In the genomic region with DNA sequence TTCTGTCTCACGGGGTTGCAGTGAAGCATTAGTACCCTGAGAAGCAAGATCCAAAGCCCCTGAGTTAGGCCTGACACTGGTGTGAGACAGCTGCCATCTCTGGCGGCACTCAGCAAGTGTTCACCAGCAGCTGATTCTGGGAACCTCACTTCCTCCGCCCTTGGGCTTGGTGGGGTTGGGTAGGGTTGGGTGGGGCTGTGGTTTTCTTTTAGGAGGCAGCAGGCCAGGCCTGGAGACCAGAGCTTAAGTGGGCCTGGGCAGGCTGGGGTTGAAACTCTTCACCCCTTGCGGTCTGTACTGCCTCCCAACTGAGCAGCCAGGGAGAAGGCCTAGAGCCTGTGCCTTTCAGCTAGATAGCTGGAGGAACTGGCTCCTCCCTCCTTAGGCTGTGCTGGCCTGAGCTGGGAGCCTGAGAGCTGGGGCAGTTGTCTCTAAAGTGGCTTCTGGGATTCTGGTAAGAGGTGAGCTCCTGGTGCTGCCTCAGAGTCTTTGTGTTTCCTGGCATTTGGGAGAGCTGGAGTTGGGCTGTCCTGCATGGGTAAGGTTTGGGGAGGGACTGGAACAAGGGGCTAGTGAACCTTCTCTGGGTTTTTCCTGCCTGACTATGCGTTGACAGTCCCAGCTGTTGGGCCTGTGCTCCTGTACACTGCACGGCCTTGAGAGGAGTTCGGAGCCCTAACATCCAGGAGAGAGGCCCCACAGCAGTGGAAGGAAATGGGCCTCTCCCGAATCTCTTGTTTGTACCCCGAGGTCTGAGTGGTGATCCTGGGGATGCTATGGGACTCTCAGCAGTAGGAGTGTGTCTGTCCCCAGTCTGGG, we compare ENCODE assay signal across 8 cellular contexts. TPM values are rescaled to one million over a fixed set of nuclear protein-coding genes. Genes with fewer than 3 reads are reported as not detected.
A peak's percentile ranks its signal among the peaks of the same experiment; 100 is the strongest.
DNase-seq lines count a peak whose midpoint lies in the region; ATAC-seq and TF ChIP-seq lines count a peak whose summit lies in the region.

No MANE protein-coding gene starts in this region.

- no peak overlapping the region for H3K4me3 ChIP-seq in AG04450 (ENCODE audit: low read depth, low read length)
- no peak overlapping the region for H3K4me3 ChIP-seq in skeletal muscle satellite cell (ENCODE audit: low read length)

- ATAC-seq in HG03025 (IDR thresholded peaks at IDR 0.05; ENCODE audit: low FRiP score, unreplicated experiment), result peak; percentile 39

- H3K36me3 ChIP-seq in skeletal muscle satellite cell (ENCODE audit: insufficient read depth, low read length), result no peaks in the 10 kb centered on the region

- H3K9ac ChIP-seq in skeletal muscle satellite cell (ENCODE audit: low read depth, low read length), result peak overlapping the region; percentile 60

- no peak for DNase-seq in AG04450 (ENCODE audit: low read depth, low spot score)
- peak; percentile 43 for DNase-seq in OCI-M2 (lab: John Stamatoyannopoulos, UW; ENCODE audit: unreplicated experiment)
- DNase-seq in activated effector memory CD4-positive, alpha-beta T cell treated with anti-CD3 and anti-CD28 coated beads, Interleukin-2, amount 50 U/mL, for 16 hours, result peak; percentile 84
- DNase-seq in glomerular visceral epithelial cell (ENCODE audit: extremely low spot score), result peak; percentile 82
- DNase-seq in NCI-H128 (lab: John Stamatoyannopoulos, UW; ENCODE audit: unreplicated experiment), result no peak

- no peaks in the 10 kb centered on the region; the same call in 1 of the 2 replicates for H3K9me3 ChIP-seq in AG04450 (ENCODE audit: control insufficient read depth, insufficient read depth, low read length)
- H3K9me3 ChIP-seq in skeletal muscle satellite cell (replicated peaks; ENCODE audit: low read length), result no peaks in the 10 kb centered on the region

- peak overlapping the region; percentile 47 for H3K27ac ChIP-seq in AG04450 (ENCODE audit: low read depth, low read length)

- H3K27me3 ChIP-seq in AG04450 (ENCODE audit: control insufficient read depth, insufficient read depth, low read length), result no peaks in the 10 kb centered on the region
- H3K27me3 ChIP-seq in skeletal muscle satellite cell (ENCODE audit: control insufficient read depth, insufficient read depth, low read length), result no peaks in the 10 kb centered on the region

- TF ChIP-seq POLR2A in GM18526 (IDR thresholded peaks at IDR 0.05; ENCODE audit: extremely low read depth, insufficient read length), result peak; percentile 4

- peak overlapping the region; percentile 12 for H3K4me2 ChIP-seq in skeletal muscle satellite cell (ENCODE audit: low read length)

- no peak for TF ChIP-seq CTCF in AG04450 (IDR thresholded peaks at IDR 0.05; ENCODE audit: low read depth, low read length)

- H3K4me1 ChIP-seq in skeletal muscle satellite cell (ENCODE audit: control insufficient read depth, insufficient read depth, low read length), result peaks cover 50% of the 10 kb centered on the region

- POLR2A ChIA-PET in AG04450 (lab: Yijun Ruan, JAX), result interaction anchor here (0.7 kb wide), 1 partner anchor 13 kb away, joined by 6 read pairs; no protein-coding TSS in a partner anchor

- CTCF ChIA-PET in AG04450 (lab: Charles Lee), result interaction anchor here (0.6 to 8.7 kb wide), 5 partner anchors 15 to 204 kb away, joined by 3 to 90 read pairs (median 4); no protein-coding TSS in a partner anchor

RNA-seq across cellular contexts. Expression of gene TSPAN14, which starts 5.1 kb away (rescaled TPM):
- polyA plus RNA-seq in AG04450 (2011; rRNA removed), result 27.3 and 32.5 TPM in 2 replicates
- 24.3 and 32.1 TPM in 2 replicates for polyA minus RNA-seq in AG04450 (2011; rRNA and poly(A)+ RNA removed)
- total RNA-seq in skeletal muscle satellite cell (2012; rRNA removed), result 9.9 and 11.6 TPM in 2 replicates

RNA-seq across cellular contexts. Expression of gene PRXL2A, which starts 50.9 kb away (rescaled TPM):
- polyA plus RNA-seq in AG04450 (2011; rRNA removed), result 3.9 and 5.2 TPM in 2 replicates
- polyA minus RNA-seq in AG04450 (2011; rRNA and poly(A)+ RNA removed), result 1.0 and 1.8 TPM in 2 replicates
- total RNA-seq in skeletal muscle satellite cell (2012; rRNA removed), result 0.25 and 0.44 TPM in 2 replicates

Comparison
In these comparisons a context has a peak if more than half of its experiments do, and no peak if none do; other contexts are left out.
1. DNase-seq: peak in OCI-M2 (single experiment), activated effector memory CD4-positive, alpha-beta T cell treated with anti-CD3 and anti-CD28 coated beads, Interleukin-2, amount 50 U/mL, for 16 hours (single experiment) and glomerular visceral epithelial cell (single experiment); none in AG04450 (single experiment) and NCI-H128 (single experiment).